In the genomic region with DNA sequence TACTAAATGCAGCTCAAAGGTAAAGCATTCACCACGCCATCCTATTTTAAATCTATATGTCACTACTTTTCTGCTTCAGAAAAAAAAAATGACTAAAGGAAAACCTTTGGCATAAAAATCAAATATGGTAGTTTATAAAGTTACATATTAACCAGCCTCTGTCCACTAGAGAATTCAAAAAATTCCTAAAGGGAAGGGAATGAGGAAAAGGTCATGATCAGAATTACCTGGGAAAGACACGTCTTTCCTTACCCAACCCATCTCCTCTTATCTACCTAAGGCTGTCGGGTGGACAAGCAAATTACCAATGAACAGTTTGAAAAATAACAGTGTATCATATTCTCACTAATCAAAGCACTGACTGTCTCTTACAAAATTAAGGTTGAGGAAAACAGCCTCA, we compare ENCODE assay signal across 19 cellular contexts.
DNase-seq lines count a peak whose midpoint lies in the region; TF ChIP-seq lines count a peak whose summit lies in the region.
"Had no signal": no experiment of that assay in that cellular context is flagged by ENCODE, and none has a peak within 500 bp of the region (broad histone marks: within the 10 kb centered on the region; RNA-seq: fewer than 3 reads in every experiment).

No MANE protein-coding gene starts in this region.

- no peak for TF ChIP-seq EP300 in stomach (IDR thresholded peaks at IDR 0.05)

- peak overlapping the region; percentile 47 for H3K27ac Mint-ChIP-seq in Calu3 (ENCODE audit: unreplicated experiment)
- H3K27ac Mint-ChIP-seq: CD4-positive, alpha-beta T cell had no signal

- intact Hi-C loops in Calu3 (cut with micrococcal nuclease; ENCODE audit: unreplicated experiment) (loop anchor here (2.0 to 5.0 kb wide), 2 partner anchors 100 to 132 kb away; a partner anchor contains a TSS), PC-9 (cut with micrococcal nuclease; ENCODE audit: unreplicated experiment) (loop anchor here (2.0 kb wide), 1 partner anchor 100 kb away; a partner anchor contains a TSS), stomach (cut with DNase I; ENCODE audit: low total_unique reads) (no loop called here)

- peaks cover 8% of the 10 kb centered on the region; the same call in 1 of the 2 replicates for H3K9me2 ChIP-seq in PC-9 (ENCODE audit: insufficient read depth)

- TF ChIP-seq CTCF in Calu3 (IDR thresholded peaks at IDR 0.05; ENCODE audit: unreplicated experiment) = no peak
- no peak for TF ChIP-seq CTCF in PC-9 (conservative IDR thresholded peaks at IDR 0.05)
- TF ChIP-seq CTCF in stomach (IDR thresholded peaks at IDR 0.05) = no peak

- H3K4me3 Mint-ChIP-seq in Calu3 (ENCODE audit: low read depth, unreplicated experiment) = peak overlapping the region; percentile 86

- TF ChIP-seq POLR2A in stomach (IDR thresholded peaks at IDR 0.05) = no peak

- no peaks in the 10 kb centered on the region for H3F3A ChIP-seq in PC-9 (ENCODE audit: insufficient read depth, low read depth)

- H3K4me1 ChIP-seq in PC-9 (replicated peaks; ENCODE audit: insufficient read depth) (no peaks in the 10 kb centered on the region; the same call in 1 of the 2 replicates), stomach (peaks cover 0 to 10% (median 8%) of the 10 kb centered on the region in 4 donors)
- H3K4me1 ChIP-seq: BLaER1 had no signal

- no peak for DNase-seq in Calu3
- no peak for DNase-seq in PC-9
- DNase-seq in kidney tubule cell (ENCODE audit: low spot score) = peak; percentile 71
- peak; percentile 55 for DNase-seq in renal cortical epithelial cell (ENCODE audit: low read depth)
- DNase-seq in NCI-H2107 treated with DMSO at 0.1 percent for 48 hours (lab: John Stamatoyannopoulos, UW; ENCODE audit: unreplicated experiment) = no peak
- no peak for DNase-seq in NCI-H345 treated with DMSO at 0.1 percent for 48 hours (lab: John Stamatoyannopoulos, UW; ENCODE audit: unreplicated experiment)
- DNase-seq in amniotic stem cell (lab: John Stamatoyannopoulos, UW) = no peak
- DNase-seq in stomach = no peak
- DNase-seq: CD4-positive, alpha-beta T cell; COR-L47; IMR-90; NCI-H1105; NCI-H146; NCI-H2029; NCI-H226; NCI-H524 treated with DMSO at 0.1 percent for 48 hours; Right ventricle myocardium superior had no signal

- no TSS peak for BruUV-seq in Calu3 (replicated peaks; lab: Mats Ljungman, UMichigan)
- no TSS peak for BruUV-seq in PC-9 (replicated peaks; lab: Mats Ljungman, UMichigan)

- no peaks in the 10 kb centered on the region for H3K27me3 Mint-ChIP-seq in Calu3 (ENCODE audit: unreplicated experiment)

- H3K27ac ChIP-seq in PC-9 (no peak overlapping the region), stomach (no peak overlapping the region)
- H3K27ac ChIP-seq: BLaER1, KMS-11 had no signal

- no peak overlapping the region for H3K4me2 ChIP-seq in PC-9
- H3K4me2 ChIP-seq: BLaER1, KMS-11 had no signal

- H3K27me3 ChIP-seq in PC-9 (ENCODE audit: insufficient read depth, low read depth) (no peaks in the 10 kb centered on the region), stomach (peaks cover 5 to 17% (median 9%) of the 10 kb centered on the region in 3 donors)
- H3K27me3 ChIP-seq: BLaER1 had no signal

- no peaks in the 10 kb centered on the region for H3K9me3 Mint-ChIP-seq in Calu3 (ENCODE audit: low read depth, unreplicated experiment)
- H3K9me3 Mint-ChIP-seq: CD4-positive, alpha-beta T cell had no signal

- no peaks in the 10 kb centered on the region for H3K9me3 ChIP-seq in PC-9 (ENCODE audit: insufficient read depth, low read depth)
- H3K9me3 ChIP-seq in stomach = no peaks in the 10 kb centered on the region

- peaks cover 11% of the 10 kb centered on the region for H3K36me3 Mint-ChIP-seq in Calu3 (ENCODE audit: insufficient read depth, unreplicated experiment)

- 0 out of 2 replicates have a peak overlapping the region, but pooled peaks have one; percentile 2 for H2AFZ ChIP-seq in PC-9

- H3K36me3 ChIP-seq in PC-9 (ENCODE audit: low read depth) (no peaks in the 10 kb centered on the region), stomach (no peaks in the 10 kb centered on the region)
- H3K36me3 ChIP-seq: BLaER1 had no signal

- POLR2A ChIA-PET in PC-9 (lab: Charles Lee; ENCODE audit: unreplicated experiment) = no interaction called here

- peaks cover 47% of the 10 kb centered on the region for H3K4me1 Mint-ChIP-seq in Calu3 (ENCODE audit: low read depth, unreplicated experiment)

- CTCF ChIA-PET in Calu3 (lab: Charles Lee) (interaction anchor here (1.4 kb wide), 1 partner anchor 17 kb away, joined by 5 read pairs; no protein-coding TSS in a partner anchor), PC-9 (lab: Charles Lee) (interaction anchor here (1.0 kb wide), 1 partner anchor 29 kb away, joined by 3 read pairs; no protein-coding TSS in a partner anchor)

- H3K4me3 ChIP-seq in PC-9 (no peak overlapping the region), stomach (no peak overlapping the region)
- H3K4me3 ChIP-seq: BLaER1 had no signal

- no peaks in the 10 kb centered on the region for H3K79me2 ChIP-seq in PC-9 (ENCODE audit: low read depth)

- 49 to 63% (median 58%) methylated on average over 3 of the region's 3 CpGs for WGBS in stomach, 5 donors

- H4K20me1 ChIP-seq in PC-9 (ENCODE audit: insufficient read depth) = no peaks in the 10 kb centered on the region
- H4K20me1 ChIP-seq: BLaER1 had no signal

Comparison
In these comparisons a context has a peak if more than half of its experiments do, and no peak if none do; other contexts are left out.
1. DNase-seq: peak in kidney tubule cell (single experiment) and renal cortical epithelial cell (single experiment); none in Calu3 (single experiment), PC-9 (0 of 2), NCI-H2107 treated with DMSO at 0.1 percent for 48 hours (single experiment), NCI-H345 treated with DMSO at 0.1 percent for 48 hours (single experiment), amniotic stem cell (single experiment) and stomach (single experiment).